ENCODE assay signal across 2 cellular contexts in the genomic region with DNA sequence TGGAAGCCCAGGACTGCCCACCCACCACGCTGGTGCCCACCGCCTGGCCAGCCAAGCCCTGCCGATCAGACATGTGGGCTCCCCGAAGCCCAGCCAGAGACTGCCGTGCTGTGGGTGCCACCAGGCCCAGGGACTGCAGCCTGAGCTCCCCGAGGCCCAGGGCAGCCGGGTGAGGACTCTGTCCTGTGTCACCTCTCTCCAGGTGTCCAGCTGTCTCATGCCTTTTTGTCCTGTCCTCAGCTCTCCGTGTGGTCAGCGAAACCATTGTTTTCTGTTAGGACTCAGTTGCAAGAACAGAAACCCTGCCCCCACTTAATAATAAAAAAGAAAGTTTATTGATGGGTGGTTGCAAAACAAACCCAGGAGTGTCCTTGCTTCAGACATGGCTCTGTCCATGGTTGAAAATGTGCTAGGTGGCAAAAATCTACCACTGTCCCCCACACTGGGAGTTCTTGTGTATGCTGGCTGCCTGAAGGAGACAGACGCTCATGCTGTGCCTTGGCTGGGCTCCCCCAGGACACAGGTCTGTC.
TF ChIP-seq lines count a peak whose summit lies in the region.

No MANE protein-coding gene starts in this region.

TF ChIP-seq in liver, 16 proteins besides CTCF, POLR2A, EP300 and RAD21:
- TF ChIP-seq TAF1 (conservative IDR thresholded peaks at IDR 0.05), result no peak
- peak in 1 of 2 donors; percentile 24 for TF ChIP-seq HNF4A (conservative IDR thresholded peaks at IDR 0.05)
- TF ChIP-seq, protein P1, sequence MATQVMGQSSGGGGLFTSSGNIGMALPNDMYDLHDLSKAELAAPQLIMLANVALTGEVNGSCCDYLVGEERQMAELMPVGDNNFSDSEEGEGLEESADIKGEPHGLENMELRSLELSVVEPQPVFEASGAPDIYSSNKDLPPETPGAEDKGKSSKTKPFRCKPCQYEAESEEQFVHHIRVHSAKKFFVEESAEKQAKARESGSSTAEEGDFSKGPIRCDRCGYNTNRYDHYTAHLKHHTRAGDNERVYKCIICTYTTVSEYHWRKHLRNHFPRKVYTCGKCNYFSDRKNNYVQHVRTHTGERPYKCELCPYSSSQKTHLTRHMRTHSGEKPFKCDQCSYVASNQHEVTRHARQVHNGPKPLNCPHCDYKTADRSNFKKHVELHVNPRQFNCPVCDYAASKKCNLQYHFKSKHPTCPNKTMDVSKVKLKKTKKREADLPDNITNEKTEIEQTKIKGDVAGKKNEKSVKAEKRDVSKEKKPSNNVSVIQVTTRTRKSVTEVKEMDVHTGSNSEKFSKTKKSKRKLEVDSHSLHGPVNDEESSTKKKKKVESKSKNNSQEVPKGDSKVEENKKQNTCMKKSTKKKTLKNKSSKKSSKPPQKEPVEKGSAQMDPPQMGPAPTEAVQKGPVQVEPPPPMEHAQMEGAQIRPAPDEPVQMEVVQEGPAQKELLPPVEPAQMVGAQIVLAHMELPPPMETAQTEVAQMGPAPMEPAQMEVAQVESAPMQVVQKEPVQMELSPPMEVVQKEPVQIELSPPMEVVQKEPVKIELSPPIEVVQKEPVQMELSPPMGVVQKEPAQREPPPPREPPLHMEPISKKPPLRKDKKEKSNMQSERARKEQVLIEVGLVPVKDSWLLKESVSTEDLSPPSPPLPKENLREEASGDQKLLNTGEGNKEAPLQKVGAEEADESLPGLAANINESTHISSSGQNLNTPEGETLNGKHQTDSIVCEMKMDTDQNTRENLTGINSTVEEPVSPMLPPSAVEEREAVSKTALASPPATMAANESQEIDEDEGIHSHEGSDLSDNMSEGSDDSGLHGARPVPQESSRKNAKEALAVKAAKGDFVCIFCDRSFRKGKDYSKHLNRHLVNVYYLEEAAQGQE (IDR thresholded peaks at IDR 0.05), result peak; percentile 93

TF ChIP-seq in HepG2, 621 proteins besides CTCF, POLR2A, EP300 and RAD21:
- TF ChIP-seq ZNF644 (CRISPR knock-in tag; IDR thresholded peaks at IDR 0.05; ENCODE audit: low read depth) (no peak), PRPF4 (IDR thresholded peaks at IDR 0.05; ENCODE audit: low read depth, low read length, poor library complexity, severe bottlenecking) (no peak), E2F1 (CRISPR knock-in tag; IDR thresholded peaks at IDR 0.05) (no peak), MIER3 (CRISPR knock-in tag; IDR thresholded peaks at IDR 0.05; ENCODE audit: borderline replicate concordance) (no peak), RARA (CRISPR knock-in tag; IDR thresholded peaks at IDR 0.05) (no peak), IRF1 (CRISPR knock-in tag; IDR thresholded peaks at IDR 0.05; ENCODE audit: low read depth) (no peak), FOXP4 (CRISPR knock-in tag; IDR thresholded peaks at IDR 0.05) (no peak), NRL (CRISPR knock-in tag; IDR thresholded peaks at IDR 0.05; ENCODE audit: borderline replicate concordance) (no peak)
- TF ChIP-seq, protein P2, sequence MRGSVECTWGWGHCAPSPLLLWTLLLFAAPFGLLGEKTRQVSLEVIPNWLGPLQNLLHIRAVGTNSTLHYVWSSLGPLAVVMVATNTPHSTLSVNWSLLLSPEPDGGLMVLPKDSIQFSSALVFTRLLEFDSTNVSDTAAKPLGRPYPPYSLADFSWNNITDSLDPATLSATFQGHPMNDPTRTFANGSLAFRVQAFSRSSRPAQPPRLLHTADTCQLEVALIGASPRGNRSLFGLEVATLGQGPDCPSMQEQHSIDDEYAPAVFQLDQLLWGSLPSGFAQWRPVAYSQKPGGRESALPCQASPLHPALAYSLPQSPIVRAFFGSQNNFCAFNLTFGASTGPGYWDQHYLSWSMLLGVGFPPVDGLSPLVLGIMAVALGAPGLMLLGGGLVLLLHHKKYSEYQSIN (CRISPR knock-in tag; IDR thresholded peaks at IDR 0.05; ENCODE audit: borderline replicate concordance), result no peak
- TF ChIP-seq, protein P3, sequence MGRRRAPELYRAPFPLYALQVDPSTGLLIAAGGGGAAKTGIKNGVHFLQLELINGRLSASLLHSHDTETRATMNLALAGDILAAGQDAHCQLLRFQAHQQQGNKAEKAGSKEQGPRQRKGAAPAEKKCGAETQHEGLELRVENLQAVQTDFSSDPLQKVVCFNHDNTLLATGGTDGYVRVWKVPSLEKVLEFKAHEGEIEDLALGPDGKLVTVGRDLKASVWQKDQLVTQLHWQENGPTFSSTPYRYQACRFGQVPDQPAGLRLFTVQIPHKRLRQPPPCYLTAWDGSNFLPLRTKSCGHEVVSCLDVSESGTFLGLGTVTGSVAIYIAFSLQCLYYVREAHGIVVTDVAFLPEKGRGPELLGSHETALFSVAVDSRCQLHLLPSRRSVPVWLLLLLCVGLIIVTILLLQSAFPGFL (CRISPR knock-in tag; IDR thresholded peaks at IDR 0.05), result no peak
- TF ChIP-seq, protein P4, sequence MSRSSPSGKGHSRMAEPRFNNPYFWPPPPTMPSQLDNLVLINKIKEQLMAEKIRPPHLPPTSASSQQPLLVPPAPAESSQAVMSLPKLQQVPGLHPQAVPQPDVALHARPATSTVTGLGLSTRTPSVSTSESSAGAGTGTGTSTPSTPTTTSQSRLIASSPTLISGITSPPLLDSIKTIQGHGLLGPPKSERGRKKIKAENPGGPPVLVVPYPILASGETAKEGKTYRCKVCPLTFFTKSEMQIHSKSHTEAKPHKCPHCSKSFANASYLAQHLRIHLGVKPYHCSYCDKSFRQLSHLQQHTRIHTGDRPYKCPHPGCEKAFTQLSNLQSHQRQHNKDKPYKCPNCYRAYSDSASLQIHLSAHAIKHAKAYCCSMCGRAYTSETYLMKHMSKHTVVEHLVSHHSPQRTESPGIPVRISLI (CRISPR knock-in tag; IDR thresholded peaks at IDR 0.05; ENCODE audit: borderline replicate concordance), result no peak
